In the genomic region with DNA sequence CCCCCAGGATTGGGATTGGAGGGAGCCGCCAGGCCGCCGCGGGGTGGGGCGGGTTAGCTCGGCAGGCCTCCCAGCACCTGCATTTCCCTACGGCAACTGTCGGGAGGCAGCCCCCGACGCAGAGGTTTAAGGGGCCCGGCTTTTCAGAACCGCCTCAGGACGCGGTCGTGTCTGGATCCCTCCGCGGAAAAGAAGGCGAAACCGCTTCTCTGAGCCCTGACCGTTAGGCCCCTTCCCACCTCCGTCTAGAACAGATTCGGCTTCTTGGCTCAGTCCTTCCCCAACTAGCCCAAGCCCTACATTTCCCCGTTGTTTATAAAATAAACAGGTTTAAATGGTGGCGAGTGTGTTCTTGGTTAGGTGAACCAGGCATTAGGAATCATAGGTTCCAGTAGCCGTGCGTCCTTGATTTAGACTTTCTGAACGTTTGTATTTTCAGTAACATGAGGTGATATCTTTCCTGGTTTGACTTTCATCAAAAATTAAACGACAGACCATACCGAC, we compare ENCODE assay signal across 8 cellular contexts. TPM values are rescaled to one million over a fixed set of nuclear protein-coding genes. Genes with fewer than 3 reads are reported as not detected.
DNase-seq lines count a peak whose midpoint lies in the region; ATAC-seq and TF ChIP-seq lines count a peak whose summit lies in the region.

No MANE protein-coding gene starts in this region.

- H3K4me3 ChIP-seq in Caco-2 (ENCODE audit: low read depth, low read length): peak overlapping the region; percentile 70
- peak overlapping the region; percentile 91 for H3K4me3 ChIP-seq in naive thymus-derived CD4-positive, alpha-beta T cell (ENCODE audit: low read length)

- H3K36me3 Mint-ChIP-seq in Caco-2 (ENCODE audit: insufficient read depth, unreplicated experiment) (peaks cover 66% of the 10 kb centered on the region), endothelial cell (ENCODE audit: low read depth, unreplicated experiment) (peaks cover 35% of the 10 kb centered on the region)
- H3K36me3 Mint-ChIP-seq in naive thymus-derived CD4-positive, alpha-beta T cell: peaks cover 24 to 48% (median 44%) of the 10 kb centered on the region in 5 donors

- peaks cover 30% of the 10 kb centered on the region for H3K4me1 Mint-ChIP-seq in Caco-2 (ENCODE audit: low read depth, unreplicated experiment)
- peaks cover 49% of the 10 kb centered on the region for H3K4me1 Mint-ChIP-seq in endothelial cell (ENCODE audit: unreplicated experiment)
- H3K4me1 Mint-ChIP-seq in naive thymus-derived CD4-positive, alpha-beta T cell: peaks cover 42 to 61% (median 53%) of the 10 kb centered on the region in 7 donors

- H3K4me1 ChIP-seq in Caco-2: peaks cover 26% of the 10 kb centered on the region
- peaks cover 37 to 49% of the 10 kb centered on the region in 2 donors for H3K4me1 ChIP-seq in naive thymus-derived CD4-positive, alpha-beta T cell (ENCODE audit: control insufficient read depth in 2 of 2, insufficient read depth in 2 of 2, low read length in 2 of 2)

- H3K36me3 ChIP-seq in Caco-2 (ENCODE audit: control insufficient read depth, insufficient read depth, low read length): peaks cover 14% of the 10 kb centered on the region
- H3K36me3 ChIP-seq in naive thymus-derived CD4-positive, alpha-beta T cell (ENCODE audit: control insufficient read depth in 2 of 3, insufficient read depth in 3 of 3, low read length in 3 of 3): peaks cover 30 to 40% (median 33%) of the 10 kb centered on the region in 3 experiments

- TSS peak; percentile 75 for BruUV-seq in Caco-2 (replicated peaks; lab: Mats Ljungman, UMichigan)

- CTCF ChIA-PET in Caco-2 (lab: Charles Lee) (interaction anchor here (1.0 to 1.5 kb wide), 3 partner anchors 9 to 42 kb away, joined by 4 to 8 read pairs (median 4); no protein-coding TSS in a partner anchor), HEK293T (lab: Yijun Ruan, JAX) (no interaction called here)
- CTCF ChIA-PET in naive thymus-derived CD4-positive, alpha-beta T cell (lab: Charles Lee): interaction anchor here (0.5 to 3.2 kb wide), 8 partner anchors 10 to 451 kb away, joined by 3 to 26 read pairs (median 5); no protein-coding TSS in a partner anchor

- H3K27ac ChIP-seq in naive thymus-derived CD4-positive, alpha-beta T cell (ENCODE audit: low read depth, low read length): peak overlapping the region; percentile 96

- POLR2A ChIA-PET in Caco-2 (lab: Charles Lee) (interaction anchor here (0.6 to 1.1 kb wide), 6 partner anchors 13 to 407 kb away, joined by 3 to 13 read pairs (median 6); a partner anchor contains a TSS), HEK293T (lab: Yijun Ruan, JAX) (interaction anchor here (1.0 to 2.2 kb wide), 3 partner anchors 15 to 20 kb away, joined by 4 to 20 read pairs (median 6); no protein-coding TSS in a partner anchor)
- POLR2A ChIA-PET in naive thymus-derived CD4-positive, alpha-beta T cell (lab: Charles Lee): interaction anchor here (0.6 to 24.1 kb wide), 15 partner anchors 8 to 1612 kb away, joined by 3 to 653 read pairs (median 5); no protein-coding TSS in a partner anchor

- H3K9me3 Mint-ChIP-seq in Caco-2 (ENCODE audit: unreplicated experiment) (no peaks in the 10 kb centered on the region), endothelial cell (ENCODE audit: unreplicated experiment) (no peaks in the 10 kb centered on the region)
- H3K9me3 Mint-ChIP-seq in naive thymus-derived CD4-positive, alpha-beta T cell: peaks cover 0 to 16% (median 0%) of the 10 kb centered on the region in 11 donors

- TF ChIP-seq CTCF in Caco-2 (IDR thresholded peaks at IDR 0.05; ENCODE audit: insufficient read depth in 1 of 2, low read depth in 1 of 2, low read length in 1 of 2, severe bottlenecking in 1 of 2, unreplicated experiment in 1 of 2) (no peak), endothelial cell (IDR thresholded peaks at IDR 0.05; ENCODE audit: unreplicated experiment) (no peak)

- no peaks in the 10 kb centered on the region for H3K27me3 ChIP-seq in Caco-2 (replicated peaks; ENCODE audit: control insufficient read depth, insufficient read depth, low read length)
- no peaks in the 10 kb centered on the region for H3K27me3 ChIP-seq in naive thymus-derived CD4-positive, alpha-beta T cell (ENCODE audit: control insufficient read depth in 2 of 2, insufficient read depth in 2 of 2, low read length in 2 of 2)

- H3K27ac Mint-ChIP-seq in Caco-2 (ENCODE audit: unreplicated experiment) (peak overlapping the region; percentile 98), endothelial cell (ENCODE audit: unreplicated experiment) (peak overlapping the region; percentile 100)
- peak overlapping the region; percentile 96 to 100 (median 99) for H3K27ac Mint-ChIP-seq in naive thymus-derived CD4-positive, alpha-beta T cell

- intact Hi-C loops in Caco-2 (cut with micrococcal nuclease; ENCODE audit: unreplicated experiment): loop anchor here (1.0 to 5.0 kb wide), 3 partner anchors 9 to 679 kb away; a partner anchor contains a TSS
- intact Hi-C loops in naive thymus-derived CD4-positive, alpha-beta T cell (cut with micrococcal nuclease): loop anchor here (1.0 to 10.0 kb wide), 17 partner anchors 7 to 1771 kb away; a partner anchor contains a TSS

- DNase-seq in Caco-2 (no peak), HEK293T (ENCODE audit: extremely low spot score) (no peak), endothelial cell (ENCODE audit: low spot score) (no peak), SHP77 treated with DMSO at 0.1 percent for 48 hours (lab: John Stamatoyannopoulos, UW) (no peak), AG08396 (ENCODE audit: low spot score) (no peak)
- DNase-seq in naive thymus-derived CD4-positive, alpha-beta T cell: peak in 1 of 9 donors; percentile 32

- ATAC-seq in naive thymus-derived CD4-positive, alpha-beta T cell: no peak
- ATAC-seq in GM19452 (IDR thresholded peaks at IDR 0.05; ENCODE audit: unreplicated experiment): no peak

- H3K9me3 ChIP-seq in Caco-2: no peaks in the 10 kb centered on the region
- H3K9me3 ChIP-seq in naive thymus-derived CD4-positive, alpha-beta T cell (ENCODE audit: control insufficient read depth in 2 of 3, low read length in 3 of 3): no peaks in the 10 kb centered on the region

- H3K4me3 Mint-ChIP-seq in Caco-2 (ENCODE audit: unreplicated experiment) (peak overlapping the region; percentile 84), endothelial cell (ENCODE audit: unreplicated experiment) (peak overlapping the region; percentile 99)
- peak overlapping the region; percentile 87 to 100 (median 99) for H3K4me3 Mint-ChIP-seq in naive thymus-derived CD4-positive, alpha-beta T cell

- TF ChIP-seq POLR2A in Raji (IDR thresholded peaks at IDR 0.05; ENCODE audit: insufficient read depth, low read depth, low read length): peak; percentile 19; the same call in 1 of the 2 replicates

- no peaks in the 10 kb centered on the region for H3K27me3 Mint-ChIP-seq in Caco-2 (ENCODE audit: insufficient read depth, unreplicated experiment)
- H3K27me3 Mint-ChIP-seq in endothelial cell (ENCODE audit: unreplicated experiment): peaks cover 11% of the 10 kb centered on the region
- peaks cover 0 to 7% (median 0%) of the 10 kb centered on the region in 5 donors for H3K27me3 Mint-ChIP-seq in naive thymus-derived CD4-positive, alpha-beta T cell

TF ChIP-seq in HEK293T, 16 proteins besides CTCF, POLR2A, EP300 and RAD21:
- TF ChIP-seq L3MBTL2 (conservative IDR thresholded peaks at IDR 0.05): no peak
- TF ChIP-seq, protein P1, sequence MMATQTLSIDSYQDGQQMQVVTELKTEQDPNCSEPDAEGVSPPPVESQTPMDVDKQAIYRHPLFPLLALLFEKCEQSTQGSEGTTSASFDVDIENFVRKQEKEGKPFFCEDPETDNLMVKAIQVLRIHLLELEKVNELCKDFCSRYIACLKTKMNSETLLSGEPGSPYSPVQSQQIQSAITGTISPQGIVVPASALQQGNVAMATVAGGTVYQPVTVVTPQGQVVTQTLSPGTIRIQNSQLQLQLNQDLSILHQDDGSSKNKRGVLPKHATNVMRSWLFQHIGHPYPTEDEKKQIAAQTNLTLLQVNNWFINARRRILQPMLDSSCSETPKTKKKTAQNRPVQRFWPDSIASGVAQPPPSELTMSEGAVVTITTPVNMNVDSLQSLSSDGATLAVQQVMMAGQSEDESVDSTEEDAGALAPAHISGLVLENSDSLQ (IDR thresholded peaks at IDR 0.05): no peak
- TF ChIP-seq NFRKB (IDR thresholded peaks at IDR 0.05): 0 out of 2 replicates have a peak, but pooled peaks have one; percentile 42
- TF ChIP-seq CTBP1 (IDR thresholded peaks at IDR 0.05; ENCODE audit: borderline replicate concordance): no peak
- no peak for TF ChIP-seq BHLHE40 (IDR thresholded peaks at IDR 0.05; ENCODE audit: borderline replicate concordance)

RNA-seq across cellular contexts. Expression of a gene that starts 1.0 kb away (rescaled TPM):
- total RNA-seq in Caco-2 (2022) (1,923 and 2,051 TPM in 2 replicates), endothelial cell (ENCODE audit: unreplicated experiment) (1,201 TPM)
- 1,000 to 10,000 TPM in 1 of 5 experiments, 100 to 1,000 TPM in 4; 763 to 2,366 (median 830) TPM for total RNA-seq in naive thymus-derived CD4-positive, alpha-beta T cell
- 1,000 to 10,000 TPM; 1,206 to 1,808 TPM for polyA plus RNA-seq in naive thymus-derived CD4-positive, alpha-beta T cell
